ENCODE assay signal across 26 cellular contexts in genomic region chr3:123157209-123157597, GRCh38. TPM values are rescaled to one million over a fixed set of nuclear protein-coding genes. Genes with fewer than 3 reads are reported as not detected.
DNase-seq lines count a peak whose midpoint lies in the region; ATAC-seq and TF ChIP-seq lines count a peak whose summit lies in the region.
"Had no signal": no experiment of that assay in that cellular context is flagged by ENCODE, and none has a peak within 500 bp of the region (broad histone marks: within the 10 kb centered on the region; RNA-seq: fewer than 3 reads in every experiment).

No MANE protein-coding gene starts in this region.

- H3K4me1 ChIP-seq in body of pancreas (peaks cover 57% of the 10 kb centered on the region), lower lobe of right lung (peaks cover 28% of the 10 kb centered on the region)

- ATAC-seq in body of pancreas = peak; percentile 49
- peak; percentile 25 to 48 for ATAC-seq in lower lobe of right lung
- no peak for ATAC-seq in activated T-cell treated with anti-CD3 and anti-CD28 coated beads, Interleukin-2, amount 50 U/mL, for 72 hours (replicated peaks in 1 of 2)

- no peak for TF ChIP-seq CTCF in body of pancreas (IDR thresholded peaks at IDR 0.05)
- no peak for TF ChIP-seq CTCF in lower lobe of right lung (IDR thresholded peaks at IDR 0.05)

- H3K36me3 Mint-ChIP-seq in activated T-cell treated with anti-CD3 and anti-CD28 coated beads, Interleukin-2, amount 50 U/mL, for 72 hours (ENCODE audit: insufficient read depth in 2 of 2) = peaks cover 0 to 2% of the 10 kb centered on the region in 2 donors

- 61 to 86% methylated on average over 1 to 2 of the region's 2 CpGs for WGBS in body of pancreas, 2 donors

- no peak overlapping the region for H3K4me3 Mint-ChIP-seq in activated T-cell treated with anti-CD3 and anti-CD28 coated beads, Interleukin-2, amount 50 U/mL, for 72 hours
- H3K4me3 Mint-ChIP-seq: activated CD4-positive, alpha-beta memory T cell treated with anti-CD3 and anti-CD28 coated beads for 36 hours; activated naive CD4-positive, alpha-beta T cell treated with anti-CD3 and anti-CD28 coated beads, Interleukin-2, amount 10 ng/mL, durations not matched to agents 7 days and 5 days; B cell; immature natural killer cell; neural crest cell had no signal

- H3K9me3 Mint-ChIP-seq in activated T-cell treated with anti-CD3 and anti-CD28 coated beads, Interleukin-2, amount 50 U/mL, for 72 hours = no peaks in the 10 kb centered on the region
- H3K9me3 Mint-ChIP-seq: immature natural killer cell, neural crest cell had no signal

- no peaks in the 10 kb centered on the region for H3K27me3 ChIP-seq in body of pancreas
- H3K27me3 ChIP-seq in lower lobe of right lung (ENCODE audit: low read depth) = no peaks in the 10 kb centered on the region
- H3K27me3 ChIP-seq: dorsolateral prefrontal cortex had no signal

- intact Hi-C loops in body of pancreas (cut with DNase I) (no loop called here), lower lobe of right lung (cut with DNase I) (no loop called here)

- H3K4me1 Mint-ChIP-seq in activated T-cell treated with anti-CD3 and anti-CD28 coated beads, Interleukin-2, amount 50 U/mL, for 72 hours (ENCODE audit: low read depth) = no peaks in the 10 kb centered on the region
- H3K4me1 Mint-ChIP-seq: activated naive CD4-positive, alpha-beta T cell treated with anti-CD3 and anti-CD28 coated beads, Interleukin-2, amount 10 ng/mL, durations not matched to agents 7 days and 5 days; immature natural killer cell had no signal

- DNase-seq in DMS79 treated with DMSO at 0.1 percent for 48 hours (lab: John Stamatoyannopoulos, UW) = peak; percentile 23
- DNase-seq in DMS79 (lab: John Stamatoyannopoulos, UW) = no peak
- DNase-seq in AG20443 (ENCODE audit: low spot score) = peak; percentile 4
- no peak for DNase-seq in body of pancreas
- no peak for DNase-seq in lower lobe of right lung
- no peak for DNase-seq in anterior cingulate cortex (lab: John Stamatoyannopoulos, UW)
- no peak for DNase-seq in DMS114 treated with DMSO at 0.1 percent for 48 hours (lab: John Stamatoyannopoulos, UW; ENCODE audit: unreplicated experiment)
- no peak for DNase-seq in activated T-cell treated with anti-CD3 and anti-CD28 coated beads, Interleukin-2, amount 50 U/mL, for 72 hours
- DNase-seq: activated CD4-positive, alpha-beta memory T cell treated with anti-CD3 and anti-CD28 coated beads for 36 hours; activated CD4-positive, CD25-positive, alpha-beta regulatory T cell; activated naive CD4-positive, alpha-beta T cell treated with anti-CD3 and anti-CD28 coated beads, Interleukin-2, amount 10 ng/mL, durations not matched to agents 7 days and 5 days; amygdala; caudate nucleus; GM23248; immature natural killer cell; MV-4-11; NCI-H1694 treated with DMSO at 0.1 percent for 48 hours; NCI-H510A treated with DMSO at 0.1 percent for 48 hours; stimulated activated naive CD4-positive, alpha-beta T cell; T1000 had no signal

- H3K36me3 ChIP-seq in body of pancreas (replicated peaks in 1 of 2; ENCODE audit: insufficient read depth in 1 of 2, low read depth in 2 of 2) (peaks cover 0 to 9% of the 10 kb centered on the region in 2 donors), lower lobe of right lung (peaks cover 62% of the 10 kb centered on the region)

- H3K9me3 ChIP-seq in body of pancreas = no peaks in the 10 kb centered on the region
- no peaks in the 10 kb centered on the region for H3K9me3 ChIP-seq in lower lobe of right lung
- H3K9me3 ChIP-seq: thoracic aorta had no signal

- H3K27me3 Mint-ChIP-seq in activated T-cell treated with anti-CD3 and anti-CD28 coated beads, Interleukin-2, amount 50 U/mL, for 72 hours (ENCODE audit: low read depth) = no peaks in the 10 kb centered on the region
- H3K27me3 Mint-ChIP-seq: activated CD4-positive, alpha-beta memory T cell treated with anti-CD3 and anti-CD28 coated beads for 36 hours; activated naive CD4-positive, alpha-beta T cell treated with anti-CD3 and anti-CD28 coated beads, Interleukin-2, amount 10 ng/mL, durations not matched to agents 7 days and 5 days; B cell had no signal

- H3K27ac ChIP-seq in body of pancreas (peak overlapping the region; percentile 61 to 82 (median 70)), lower lobe of right lung (no peak overlapping the region)
- H3K27ac ChIP-seq: dorsolateral prefrontal cortex, GM23248, thoracic aorta had no signal

- H3K4me3 ChIP-seq in body of pancreas (no peak overlapping the region), lower lobe of right lung (no peak overlapping the region)
- H3K4me3 ChIP-seq: dorsolateral prefrontal cortex, GM23248, lung, smooth muscle cell, thoracic aorta had no signal

- H3K27ac Mint-ChIP-seq in activated T-cell treated with anti-CD3 and anti-CD28 coated beads, Interleukin-2, amount 50 U/mL, for 72 hours = no peak overlapping the region
- H3K27ac Mint-ChIP-seq: activated CD4-positive, alpha-beta memory T cell treated with anti-CD3 and anti-CD28 coated beads for 36 hours; activated naive CD4-positive, alpha-beta T cell treated with anti-CD3 and anti-CD28 coated beads, Interleukin-2, amount 10 ng/mL, durations not matched to agents 7 days and 5 days; B cell; immature natural killer cell had no signal

- TF ChIP-seq POLR2A in body of pancreas (IDR thresholded peaks at IDR 0.05) = no peak

RNA-seq across cellular contexts. Expression of gene SEC22A, which starts 44.5 kb away (rescaled TPM):
- total RNA-seq in body of pancreas (10 to 100 TPM; 16.5 to 18.4 TPM), lower lobe of right lung (15.5 TPM)
- total RNA-seq in activated T-cell treated with anti-CD3 and anti-CD28 coated beads, Interleukin-2, amount 50 U/mL, for 72 hours = 10 to 100 TPM; 17.4 to 22.9 TPM

Comparison
In these comparisons a context has a peak if more than half of its experiments do, and no peak if none do; other contexts are left out.
1. DNase-seq: peak in DMS79 treated with DMSO at 0.1 percent for 48 hours (single experiment) and AG20443 (single experiment); none in DMS79 (single experiment), body of pancreas (0 of 4), lower lobe of right lung (single experiment), anterior cingulate cortex (0 of 58), DMS114 treated with DMSO at 0.1 percent for 48 hours (single experiment) and activated T-cell treated with anti-CD3 and anti-CD28 coated beads, Interleukin-2, amount 50 U/mL, for 72 hours (0 of 2).
2. ATAC-seq: peak in body of pancreas (single experiment) and lower lobe of right lung (2 of 2); none in activated T-cell treated with anti-CD3 and anti-CD28 coated beads, Interleukin-2, amount 50 U/mL, for 72 hours (0 of 2).